Comparison of ENCODE assay signal across 14 cellular contexts in genomic region chr9:14205463-14205862, GRCh38.
DNase-seq lines count a peak whose midpoint lies in the region; ATAC-seq and TF ChIP-seq lines count a peak whose summit lies in the region.
"Had no signal": no experiment of that assay in that cellular context is flagged by ENCODE, and none has a peak within 500 bp of the region (broad histone marks: within the 10 kb centered on the region; RNA-seq: fewer than 3 reads in every experiment).

No MANE protein-coding gene starts in this region.

- ATAC-seq in CD8-positive, alpha-beta T cell: no peak
- no peak for ATAC-seq in GM21825 (IDR thresholded peaks at IDR 0.05; ENCODE audit: unreplicated experiment)

- no peak overlapping the region for H3K4me3 ChIP-seq in MG63
- H3K4me3 ChIP-seq in CD8-positive, alpha-beta T cell (ENCODE audit: low read depth, low read length): no peak overlapping the region
- H3K4me3 ChIP-seq: BLaER1 treated with 17β-estradiol and CSF1 and Interleukin-3, amounts not matched to agents 10 nM and 100 nM; SJSA1; spleen had no signal

- peak overlapping the region; percentile 69 for H3K27ac Mint-ChIP-seq in chondrocyte (ENCODE audit: unreplicated experiment)
- no peak overlapping the region for H3K27ac Mint-ChIP-seq in CD8-positive, alpha-beta T cell
- H3K27ac Mint-ChIP-seq: activated naive CD8-positive, alpha-beta T cell treated with anti-CD3 and anti-CD28 coated beads for 36 hours had no signal

- TF ChIP-seq CTCF in chondrocyte (IDR thresholded peaks at IDR 0.05): no peak
- no peak for TF ChIP-seq CTCF in CD8-positive, alpha-beta T cell (IDR thresholded peaks at IDR 0.05)

- H3K9me3 ChIP-seq in MG63: no peaks in the 10 kb centered on the region
- H3K9me3 ChIP-seq in CD8-positive, alpha-beta T cell (ENCODE audit: low read length): no peaks in the 10 kb centered on the region
- H3K9me3 ChIP-seq: SJSA1, spleen had no signal

- H3K36me3 Mint-ChIP-seq in chondrocyte (ENCODE audit: low read depth): no peaks in the 10 kb centered on the region
- H3K36me3 Mint-ChIP-seq in CD8-positive, alpha-beta T cell: no peaks in the 10 kb centered on the region
- H3K36me3 Mint-ChIP-seq: activated naive CD8-positive, alpha-beta T cell treated with anti-CD3 and anti-CD28 coated beads for 36 hours had no signal

- no peak overlapping the region for H3K4me3 Mint-ChIP-seq in chondrocyte (ENCODE audit: unreplicated experiment)
- no peak overlapping the region for H3K4me3 Mint-ChIP-seq in CD8-positive, alpha-beta T cell
- H3K4me3 Mint-ChIP-seq: activated naive CD8-positive, alpha-beta T cell treated with anti-CD3 and anti-CD28 coated beads for 36 hours had no signal

- peaks cover 3% of the 10 kb centered on the region for H3K9me3 Mint-ChIP-seq in chondrocyte (ENCODE audit: low read depth)
- no peaks in the 10 kb centered on the region for H3K9me3 Mint-ChIP-seq in CD8-positive, alpha-beta T cell
- H3K9me3 Mint-ChIP-seq: activated naive CD8-positive, alpha-beta T cell treated with anti-CD3 and anti-CD28 coated beads for 36 hours had no signal

- peaks cover 23% of the 10 kb centered on the region for H3K36me3 ChIP-seq in MG63
- H3K36me3 ChIP-seq in CD8-positive, alpha-beta T cell (ENCODE audit: insufficient read depth, low read length): no peaks in the 10 kb centered on the region
- H3K36me3 ChIP-seq: BLaER1 treated with 17β-estradiol and CSF1 and Interleukin-3, amounts not matched to agents 10 nM and 100 nM; SJSA1; spleen had no signal

- in situ Hi-C loops in ACHN (cut with HindIII; ENCODE audit: low pct_ligation_motif_present, low pct_unique_long_range_greater_than_20kb, low sequenced_read_pairs): no loop called here

- intact Hi-C loops in CD8-positive, alpha-beta T cell (cut with DNase I, micrococcal nuclease): loop anchor here in 1 of 2 experiments (10.0 kb wide), 1 partner anchor 61 kb away; no protein-coding TSS in a partner anchor

- DNase-seq in ACHN: peak; percentile 47
- DNase-seq in MG63: peak; percentile 88
- DNase-seq in chondrocyte (ENCODE audit: low spot score): no peak
- peak; percentile 92 for DNase-seq in kidney tubule cell (ENCODE audit: low spot score)
- no peak for DNase-seq in CD8-positive, alpha-beta T cell
- no peak for DNase-seq in HUDEP-2 (lab: John Stamatoyannopoulos, UW; ENCODE audit: unreplicated experiment in 76 of 76)
- DNase-seq in central memory CD4-positive, alpha-beta T cell: no peak
- DNase-seq: activated CD4-positive, alpha-beta T cell treated with anti-CD3 and anti-CD28 coated beads, Interleukin-2, amount 50 U/mL, for 4 hours; activated naive CD8-positive, alpha-beta T cell treated with anti-CD3 and anti-CD28 coated beads for 36 hours; NCI-H2081 treated with DMSO at 0.1 percent for 48 hours; spleen had no signal

- CTCF ChIA-PET in CD8-positive, alpha-beta T cell (lab: Charles Lee): no interaction called here

- H3K4me1 Mint-ChIP-seq in chondrocyte (ENCODE audit: low read depth): peaks cover 54% of the 10 kb centered on the region
- H3K4me1 Mint-ChIP-seq in CD8-positive, alpha-beta T cell (ENCODE audit: low read depth): no peaks in the 10 kb centered on the region
- H3K4me1 Mint-ChIP-seq: activated naive CD8-positive, alpha-beta T cell treated with anti-CD3 and anti-CD28 coated beads for 36 hours had no signal

- POLR2A ChIA-PET in CD8-positive, alpha-beta T cell (lab: Charles Lee): no interaction called here

- H3K27me3 ChIP-seq in MG63: no peaks in the 10 kb centered on the region
- no peaks in the 10 kb centered on the region for H3K27me3 ChIP-seq in CD8-positive, alpha-beta T cell (ENCODE audit: insufficient read depth, low read length)
- H3K27me3 ChIP-seq: BLaER1 treated with 17β-estradiol and CSF1 and Interleukin-3, amounts not matched to agents 10 nM and 100 nM; SJSA1; spleen had no signal

- H3K27me3 Mint-ChIP-seq in chondrocyte (ENCODE audit: low read depth): no peaks in the 10 kb centered on the region
- H3K27me3 Mint-ChIP-seq in CD8-positive, alpha-beta T cell (ENCODE audit: low read depth): no peaks in the 10 kb centered on the region

- no peaks in the 10 kb centered on the region for H3K4me1 ChIP-seq in CD8-positive, alpha-beta T cell (ENCODE audit: insufficient read depth, low read length)

- no peak overlapping the region for H3K27ac ChIP-seq in CD8-positive, alpha-beta T cell (ENCODE audit: low read depth, low read length)
- H3K27ac ChIP-seq: BLaER1 treated with 17β-estradiol and CSF1 and Interleukin-3, amounts not matched to agents 10 nM and 100 nM; SJSA1; spleen had no signal

Comparison
In these comparisons a context has a peak if more than half of its experiments do, and no peak if none do; other contexts are left out.
1. DNase-seq: peak in ACHN (single experiment), MG63 (single experiment) and kidney tubule cell (single experiment); none in chondrocyte (single experiment), CD8-positive, alpha-beta T cell (0 of 7), HUDEP-2 (0 of 76) and central memory CD4-positive, alpha-beta T cell (single experiment).